Comparison of ENCODE assay signal across 22 cellular contexts in the genomic region with DNA sequence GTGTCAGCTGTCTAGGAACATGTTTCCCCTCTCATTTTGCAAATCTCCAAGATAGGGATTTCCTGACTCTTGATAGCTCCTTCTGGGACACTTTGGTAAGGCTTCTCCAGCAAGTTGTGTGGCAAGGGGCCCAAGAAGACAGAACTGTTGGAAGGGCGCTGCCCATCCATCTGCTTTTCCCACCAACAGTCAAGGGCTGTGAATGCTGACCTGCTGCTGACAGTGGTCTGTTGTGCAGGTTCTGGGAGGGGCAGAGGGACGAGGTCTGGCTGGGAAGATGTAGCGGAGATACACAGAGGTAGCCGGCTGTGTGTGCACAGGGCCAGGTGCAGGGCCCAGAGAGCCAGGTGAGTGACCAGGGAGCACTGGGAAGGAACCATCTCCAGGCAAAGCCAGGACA. TPM values are rescaled to one million over a fixed set of nuclear protein-coding genes. Genes with fewer than 3 reads are reported as not detected.
DNase-seq lines count a peak whose midpoint lies in the region; ATAC-seq and TF ChIP-seq lines count a peak whose summit lies in the region.
"Had no signal": no experiment of that assay in that cellular context is flagged by ENCODE, and none has a peak within 500 bp of the region (broad histone marks: within the 10 kb centered on the region; RNA-seq: fewer than 3 reads in every experiment).

No MANE protein-coding gene starts in this region.

- peak overlapping the region; percentile 15 for H3K23ac ChIP-seq in mesendoderm (ENCODE audit: low read length)

- ATAC-seq in CD4-positive, alpha-beta T cell (ENCODE audit: poor library complexity) = no peak
- no peak for ATAC-seq in WTC11
- ATAC-seq in aorta (ENCODE audit: low FRiP score) = no peak
- ATAC-seq: stimulated activated effector memory CD8-positive, alpha-beta T cell treated with anti-CD3 and anti-CD28 coated beads, Interleukin-12 subunit alpha, Interleukin-12 subunit beta, amount 100 ng/mL, for 72 hours had no signal

- H3K4me3 Mint-ChIP-seq in CD4-positive, alpha-beta T cell = no peak overlapping the region
- no peak overlapping the region for H3K4me3 Mint-ChIP-seq in WTC11
- H3K4me3 Mint-ChIP-seq: natural killer cell treated with Interleukin-12 subunit alpha and Interleukin-12 subunit beta and Interleukin-15 and Interleukin-18, amount 100 ng/mL, for 72 hours; stimulated activated effector memory CD8-positive, alpha-beta T cell treated with anti-CD3 and anti-CD28 coated beads, Interleukin-12 subunit alpha, Interleukin-12 subunit beta, amount 100 ng/mL, for 72 hours had no signal

- TF ChIP-seq CTCF in CD4-positive, alpha-beta T cell (IDR thresholded peaks at IDR 0.05) = no peak
- TF ChIP-seq CTCF in WTC11 (IDR thresholded peaks at IDR 0.05) = no peak

- CTCF ChIA-PET in CD4-positive, alpha-beta T cell (lab: Charles Lee) = no interaction called here
- CTCF ChIA-PET in WTC11 (lab: Charles Lee) = no interaction called here

- peak overlapping the region; percentile 27 for H3K27ac Mint-ChIP-seq in CD4-positive, alpha-beta T cell
- peak overlapping the region; percentile 87 for H3K27ac Mint-ChIP-seq in WTC11
- H3K27ac Mint-ChIP-seq: stimulated activated effector memory CD8-positive, alpha-beta T cell treated with anti-CD3 and anti-CD28 coated beads, Interleukin-12 subunit alpha, Interleukin-12 subunit beta, amount 100 ng/mL, for 72 hours had no signal

- intact Hi-C loops in CD4-positive, alpha-beta T cell (cut with DNase I, micrococcal nuclease) = no loop called here
- intact Hi-C loops in aorta (cut with DNase I) = no loop called here

- H3K4me2 ChIP-seq in BLaER1 = peak overlapping the region; percentile 100
- no peak overlapping the region for H3K4me2 ChIP-seq in mesendoderm (ENCODE audit: low read length)

- peaks cover 47% of the 10 kb centered on the region for H3K36me3 Mint-ChIP-seq in CD4-positive, alpha-beta T cell (ENCODE audit: low read depth)
- peaks cover 10% of the 10 kb centered on the region for H3K36me3 Mint-ChIP-seq in WTC11
- H3K36me3 Mint-ChIP-seq: natural killer cell treated with Interleukin-12 subunit alpha and Interleukin-12 subunit beta and Interleukin-15 and Interleukin-18, amount 100 ng/mL, for 72 hours had no signal

- H3K4me3 ChIP-seq in BLaER1 (no peak overlapping the region), mesendoderm (ENCODE audit: low read length) (no peak overlapping the region), aorta (ENCODE audit: low read length in 2 of 2) (no peak overlapping the region)
- H3K4me3 ChIP-seq: SJSA1, thoracic aorta had no signal

- H3K9me3 ChIP-seq in BLaER1 (no peaks in the 10 kb centered on the region), aorta (ENCODE audit: control insufficient read depth, low read length) (no peaks in the 10 kb centered on the region)
- no peaks in the 10 kb centered on the region for H3K9me3 ChIP-seq in CD4-positive, alpha-beta T cell (ENCODE audit: control insufficient read depth, low read length)
- H3K9me3 ChIP-seq: SJSA1, thoracic aorta had no signal

- no peak overlapping the region for H2BK5ac ChIP-seq in mesendoderm (ENCODE audit: low read length)

- H3K79me1 ChIP-seq in mesendoderm (ENCODE audit: low read length) = peaks cover 39% of the 10 kb centered on the region

- peaks cover 100% of the 10 kb centered on the region for H4K20me1 ChIP-seq in BLaER1

- H3K9ac ChIP-seq in BLaER1 = 0 out of 2 replicates have a peak overlapping the region, but pooled peaks have one; percentile 62
- H3K9ac ChIP-seq in mesendoderm (ENCODE audit: low read length) = no peak overlapping the region

- no peaks in the 10 kb centered on the region for H3K27me3 ChIP-seq in BLaER1
- no peaks in the 10 kb centered on the region for H3K27me3 ChIP-seq in CD4-positive, alpha-beta T cell (ENCODE audit: control insufficient read depth, insufficient read depth, low read length)
- H3K27me3 ChIP-seq in mesendoderm (ENCODE audit: insufficient read depth, low read length, poor library complexity) = no peaks in the 10 kb centered on the region
- no peaks in the 10 kb centered on the region for H3K27me3 ChIP-seq in aorta (ENCODE audit: control insufficient read depth in 1 of 2, insufficient read depth in 2 of 2, low read length in 1 of 2)
- H3K27me3 ChIP-seq: SJSA1 had no signal

- H2BK15ac ChIP-seq in mesendoderm (replicated peaks; ENCODE audit: low read depth) = no peak overlapping the region

- no CpG with 5 or more reads among the region's 4 CpGs for WGBS in mesendoderm (ENCODE audit: extremely low coverage, insufficient coverage, low lambda C conversion rate)
- 94 to 95% methylated on average over 4 of the region's 4 CpGs for WGBS in aorta, 2 donors

- no peak overlapping the region for H2AK5ac ChIP-seq in mesendoderm (ENCODE audit: low read length)

- peaks cover 83% of the 10 kb centered on the region for H3K79me2 ChIP-seq in mesendoderm (ENCODE audit: control insufficient read depth, insufficient read depth, low read length)

- H3K4ac ChIP-seq in mesendoderm (ENCODE audit: low read depth, low read length) = no peak overlapping the region

- no peak overlapping the region for H2BK120ac ChIP-seq in mesendoderm (ENCODE audit: low read depth, low read length)

- H3K27ac ChIP-seq in BLaER1 = peak overlapping the region; percentile 69
- H3K27ac ChIP-seq in CD4-positive, alpha-beta T cell (ENCODE audit: low read depth, low read length) = no peak overlapping the region
- no peak overlapping the region for H3K27ac ChIP-seq in mesendoderm (ENCODE audit: low read depth, low read length)
- no peak overlapping the region for H3K27ac ChIP-seq in aorta (ENCODE audit: low read depth in 1 of 2, low read length in 2 of 2)
- H3K27ac ChIP-seq: SJSA1 had no signal

- H3K56ac ChIP-seq in mesendoderm (ENCODE audit: low read length) = no peak overlapping the region

- H4K8ac ChIP-seq in mesendoderm (ENCODE audit: low read depth, low read length) = no peak overlapping the region

- POLR2A ChIA-PET in CD4-positive, alpha-beta T cell (lab: Charles Lee) = interaction anchor here (0.6 kb wide), 1 partner anchor 1053 kb away, joined by 3 read pairs; no protein-coding TSS in a partner anchor
- POLR2A ChIA-PET in WTC11 (lab: Charles Lee) = no interaction called here

- H3K18ac ChIP-seq in mesendoderm (ENCODE audit: low read length) = no peak overlapping the region

- H3K4me1 ChIP-seq in BLaER1 (peaks cover 100% of the 10 kb centered on the region), mesendoderm (ENCODE audit: control insufficient read depth, low read depth, low read length) (peaks cover 13% of the 10 kb centered on the region), aorta (ENCODE audit: control insufficient read depth in 1 of 2, insufficient read depth in 2 of 2, low read length in 2 of 2) (no peaks in the 10 kb centered on the region)

- H3K36me3 ChIP-seq in BLaER1 (peaks cover 89% of the 10 kb centered on the region), mesendoderm (ENCODE audit: control insufficient read depth, insufficient read depth, low read length) (peaks cover 1% of the 10 kb centered on the region), aorta (ENCODE audit: control insufficient read depth in 1 of 2, insufficient read depth in 2 of 2, low read length in 1 of 2) (no peaks in the 10 kb centered on the region)

- DNase-seq in CD4-positive, alpha-beta T cell = no peak
- no peak for DNase-seq in WTC11 (ENCODE audit: low spot score)
- no peak for DNase-seq in mesendoderm
- no peak for DNase-seq in aorta
- DNase-seq in DMS79 (lab: John Stamatoyannopoulos, UW) = no peak
- DNase-seq in activated gamma-delta T cell treated with Interleukin-2 at 50 U/mL for 16 hours = no peak
- DNase-seq: activated CD4-positive, alpha-beta T cell treated with anti-CD3 and anti-CD28 coated beads, Interleukin-2, amount 50 U/mL, for 48 hours; activated naive CD4-positive, alpha-beta T cell treated with Interleukin-2 at 50 U/mL for 16 hours; anterior cingulate cortex; effector memory CD4-positive, alpha-beta T cell; NCI-H1436; posterior cingulate gyrus; T-helper 2 cell had no signal

- no peak overlapping the region for H4K5ac ChIP-seq in mesendoderm (ENCODE audit: low read length)

- H3K9me3 Mint-ChIP-seq in CD4-positive, alpha-beta T cell = no peaks in the 10 kb centered on the region
- no peaks in the 10 kb centered on the region for H3K9me3 Mint-ChIP-seq in WTC11
- H3K9me3 Mint-ChIP-seq: natural killer cell treated with Interleukin-12 subunit alpha and Interleukin-12 subunit beta and Interleukin-15 and Interleukin-18, amount 100 ng/mL, for 72 hours; stimulated activated effector memory CD8-positive, alpha-beta T cell treated with anti-CD3 and anti-CD28 coated beads, Interleukin-12 subunit alpha, Interleukin-12 subunit beta, amount 100 ng/mL, for 72 hours had no signal

- H3K4me1 Mint-ChIP-seq in CD4-positive, alpha-beta T cell (ENCODE audit: low read depth) = peaks cover 45% of the 10 kb centered on the region
- peaks cover 63% of the 10 kb centered on the region for H3K4me1 Mint-ChIP-seq in WTC11

- no peaks in the 10 kb centered on the region for H3K27me3 Mint-ChIP-seq in CD4-positive, alpha-beta T cell
- H3K27me3 Mint-ChIP-seq in WTC11 (ENCODE audit: low read depth) = no peaks in the 10 kb centered on the region
- H3K27me3 Mint-ChIP-seq: natural killer cell treated with Interleukin-12 subunit alpha and Interleukin-12 subunit beta and Interleukin-15 and Interleukin-18, amount 100 ng/mL, for 72 hours had no signal

TF ChIP-seq in WTC11, 78 proteins besides CTCF, POLR2A, EP300 and RAD21:
- no peak for TF ChIP-seq FOXJ3 (CRISPR knock-in tag; IDR thresholded peaks at IDR 0.05; ENCODE audit: borderline replicate concordance)

RNA-seq across cellular contexts. Expression of a gene that starts 12.2 kb away (rescaled TPM):
- total RNA-seq in CD4-positive, alpha-beta T cell = 10 to 100 TPM; 60.0 to 64.8 TPM
- total RNA-seq in WTC11 (2021) = 96.5 to 129 TPM (median 105 TPM) in 3 replicates
- 26.5 TPM for polyA plus RNA-seq in mesendoderm (2013, experiment 1 of 2)
- polyA plus RNA-seq in mesendoderm (2013, experiment 2 of 2) = 26.2 TPM
- total RNA-seq in aorta = 100 to 1,000 TPM; 113 to 120 TPM
- polyA plus RNA-seq in aorta = 10 to 100 TPM in 1 of 2 donors, 1 to 10 TPM in 1; 5.3 to 30.1 TPM

RNA-seq across cellular contexts. Expression of a gene that starts 47.3 kb away (rescaled TPM):
- total RNA-seq in CD4-positive, alpha-beta T cell = under 1 TPM; 0.77 to 0.87 TPM
- 0.89 to 1.8 TPM (median 1.1 TPM) in 3 replicates for total RNA-seq in WTC11 (2021)
- polyA plus RNA-seq in mesendoderm (2013, experiment 1 of 2) = 0.67 TPM
- 0.64 TPM for polyA plus RNA-seq in mesendoderm (2013, experiment 2 of 2)
- 1 to 10 TPM; 1.8 to 3.2 TPM for total RNA-seq in aorta
- polyA plus RNA-seq in aorta = 1 to 10 TPM; 1.0 to 2.1 TPM

RNA-seq across cellular contexts. Expression of a gene that starts 50.8 kb away (rescaled TPM):
- 1 to 10 TPM; 1.2 to 1.5 TPM for total RNA-seq in CD4-positive, alpha-beta T cell
- total RNA-seq in WTC11 (2021) = 0.50 to 0.57 TPM in 2 of 3 replicates, not detected in the other
- 0.20 TPM for polyA plus RNA-seq in mesendoderm (2013, experiment 1 of 2)
- polyA plus RNA-seq in mesendoderm (2013, experiment 2 of 2) = 0.20 TPM
- 1 to 10 TPM in 1 of 2 donors, under 1 TPM in 1; 0.78 to 1.2 TPM for total RNA-seq in aorta
- polyA plus RNA-seq in aorta = not detected
- total RNA-seq: Calu3; glomerular endothelial cell; M059J; mesenteric fat pad; natural killer cell treated with Interleukin-12 subunit alpha and Interleukin-12 subunit beta and Interleukin-15 and Interleukin-18, amount 100 ng/mL, for 72 hours; SJSA1 had no signal
